In genomic region chr22:42632096-42632495, GRCh38 we compare ENCODE assay signal across 15 cellular contexts. TPM values are rescaled to one million over a fixed set of nuclear protein-coding genes. Genes with fewer than 3 reads are reported as not detected.
DNase-seq lines count a peak whose midpoint lies in the region; ATAC-seq and TF ChIP-seq lines count a peak whose summit lies in the region.
"Had no signal": no experiment of that assay in that cellular context is flagged by ENCODE, and none has a peak within 500 bp of the region (broad histone marks: within the 10 kb centered on the region; RNA-seq: fewer than 3 reads in every experiment).

No MANE protein-coding gene starts in this region.

- H4K8ac ChIP-seq in IMR-90 (ENCODE audit: low read depth in 2 of 2, low read length in 2 of 2) = no peak overlapping the region

- no peak overlapping the region for H2BK120ac ChIP-seq in IMR-90 (ENCODE audit: low read depth, low read length)

- H3K4ac ChIP-seq in IMR-90 (ENCODE audit: low read depth, low read length) = no peak overlapping the region

- H4K20me1 ChIP-seq in IMR-90 (ENCODE audit: insufficient read depth, low read length) (peaks cover 27% of the 10 kb centered on the region), osteoblast (ENCODE audit: insufficient read depth, low read length) (peaks cover 3% of the 10 kb centered on the region)

- DNase-seq in Calu3 (no peak), IMR-90 (no peak), ecto neural progenitor cell (ENCODE audit: low spot score) (peak; percentile 59), osteoblast (ENCODE audit: insufficient read length, low spot score, missing footprints) (peak; percentile 79), NCI-H2029 treated with DMSO at 0.1 percent for 48 hours (lab: John Stamatoyannopoulos, UW) (no peak), AG08395 (ENCODE audit: low spot score) (no peak)
- no peak for DNase-seq in activated CD8-positive, alpha-beta T cell treated with anti-CD3 and anti-CD28 coated beads for 36 hours
- DNase-seq: activated B cell treated with CpG ODN at 0.5 μM for 24 hours; effector CD8-positive, alpha-beta T cell; NCI-H1105; occipital lobe had no signal

- dilution Hi-C loops in IMR-90 (cut with HindIII; ENCODE audit: low sequenced_read_pairs, unreplicated experiment) = no loop called here

- POLR2A ChIA-PET in IMR-90 (lab: Charles Lee; ENCODE audit: unreplicated experiment) = interaction anchor here (0.5 kb wide), 1 partner anchor 124 kb away, joined by 5 read pairs; no protein-coding TSS in a partner anchor
- POLR2A ChIA-PET in activated CD8-positive, alpha-beta T cell treated with anti-CD3 and anti-CD28 coated beads for 36 hours (lab: Charles Lee) = no interaction called here

- no peak overlapping the region for H4K5ac ChIP-seq in IMR-90 (ENCODE audit: low read depth, low read length)

- no peak overlapping the region for H2BK20ac ChIP-seq in IMR-90 (ENCODE audit: low read depth, low read length)

- peak overlapping the region; percentile 15 for H2AK9ac ChIP-seq in IMR-90 (replicated peaks; ENCODE audit: low read depth, low read length, poor library complexity)

- H2BK5ac ChIP-seq in IMR-90 (ENCODE audit: low read depth, low read length, poor library complexity, severe bottlenecking) = no peak overlapping the region

- H3K4me2 ChIP-seq in IMR-90 (ENCODE audit: low read depth, low read length) (no peak overlapping the region), osteoblast (ENCODE audit: insufficient read depth, low read length) (no peak overlapping the region)

- peaks cover 51% of the 10 kb centered on the region for H3K79me2 ChIP-seq in osteoblast (ENCODE audit: insufficient read depth, low read length)

- H3K27me3 ChIP-seq in IMR-90 (ENCODE audit: control insufficient read depth, insufficient read depth, low read length) = no peaks in the 10 kb centered on the region
- H3K27me3 ChIP-seq in osteoblast (ENCODE audit: insufficient read depth, low read length) = no peaks in the 10 kb centered on the region
- H3K27me3 ChIP-seq: tibial nerve had no signal

- no peak overlapping the region for H4K91ac ChIP-seq in IMR-90 (ENCODE audit: insufficient read depth, low read depth, low read length)

- intact Hi-C loops in Calu3 (cut with micrococcal nuclease; ENCODE audit: unreplicated experiment) (no loop called here), IMR-90 (cut with micrococcal nuclease) (no loop called here)
- intact Hi-C loops in activated CD8-positive, alpha-beta T cell treated with anti-CD3 and anti-CD28 coated beads for 36 hours (cut with micrococcal nuclease) = no loop called here

- no peak overlapping the region for H3K56ac ChIP-seq in IMR-90 (ENCODE audit: extremely low read depth, insufficient read depth, low read length)

- H3K4me3 Mint-ChIP-seq in Calu3 (ENCODE audit: low read depth, unreplicated experiment) = no peak overlapping the region
- H3K4me3 Mint-ChIP-seq in activated CD8-positive, alpha-beta T cell treated with anti-CD3 and anti-CD28 coated beads for 36 hours = no peak overlapping the region
- H3K4me3 Mint-ChIP-seq: activated B cell treated with CpG ODN at 0.5 μM for 24 hours had no signal

- H2AFZ ChIP-seq in IMR-90 (replicated peaks; ENCODE audit: low read length, poor library complexity) (no peak overlapping the region), osteoblast (ENCODE audit: low read length) (no peak overlapping the region)

- no peaks in the 10 kb centered on the region for H3K27me3 Mint-ChIP-seq in Calu3 (ENCODE audit: unreplicated experiment)
- no peaks in the 10 kb centered on the region for H3K27me3 Mint-ChIP-seq in activated CD8-positive, alpha-beta T cell treated with anti-CD3 and anti-CD28 coated beads for 36 hours
- H3K27me3 Mint-ChIP-seq: activated B cell treated with CpG ODN at 0.5 μM for 24 hours had no signal

- peaks cover 9% of the 10 kb centered on the region for H3K4me1 Mint-ChIP-seq in Calu3 (ENCODE audit: low read depth, unreplicated experiment)
- H3K4me1 Mint-ChIP-seq in activated CD8-positive, alpha-beta T cell treated with anti-CD3 and anti-CD28 coated beads for 36 hours (ENCODE audit: low read depth) = peaks cover 4% of the 10 kb centered on the region
- H3K4me1 Mint-ChIP-seq: activated B cell treated with CpG ODN at 0.5 μM for 24 hours had no signal

- no peak overlapping the region for H3K18ac ChIP-seq in IMR-90 (ENCODE audit: low read depth, low read length)

- TF ChIP-seq POLR2A in IMR-90 (IDR thresholded peaks at IDR 0.05; ENCODE audit: low read depth, low read length) = no peak

- 96% methylated on average over 7 of the region's 13 CpGs; no CpG with 5 or more reads in 1 of the 2 experiments for WGBS in IMR-90 (ENCODE audit: extremely low coverage in 2 of 2, insufficient read length in 1 of 2), 2 experiments

- CTCF ChIA-PET in Calu3 (lab: Charles Lee) = no interaction called here
- CTCF ChIA-PET in IMR-90 (lab: Yijun Ruan, JAX) = no interaction called here
- CTCF ChIA-PET in activated CD8-positive, alpha-beta T cell treated with anti-CD3 and anti-CD28 coated beads for 36 hours (lab: Charles Lee) = interaction anchor here (1.4 to 1.5 kb wide), 2 partner anchors 8 to 10 kb away, joined by 4 to 6 read pairs; partner anchors contain the start of gene ATP5MGL

- peaks cover 53% of the 10 kb centered on the region for H3K36me3 Mint-ChIP-seq in Calu3 (ENCODE audit: insufficient read depth, unreplicated experiment)
- H3K36me3 Mint-ChIP-seq in activated CD8-positive, alpha-beta T cell treated with anti-CD3 and anti-CD28 coated beads for 36 hours (ENCODE audit: low read depth) = peaks cover 14% of the 10 kb centered on the region

- peak; percentile 29; the same call in 1 of the 2 replicates for TF ChIP-seq RAD21 in IMR-90 (IDR thresholded peaks at IDR 0.05; ENCODE audit: low read length)

- H3K27ac Mint-ChIP-seq in Calu3 (ENCODE audit: unreplicated experiment) = no peak overlapping the region
- no peak overlapping the region for H3K27ac Mint-ChIP-seq in activated CD8-positive, alpha-beta T cell treated with anti-CD3 and anti-CD28 coated beads for 36 hours
- H3K27ac Mint-ChIP-seq: activated B cell treated with CpG ODN at 0.5 μM for 24 hours; activated T-helper 2 cell treated with anti-CD3 and anti-CD28 coated beads, Interferon-gamma antibody, Interleukin-2, Interleukin-4, amounts not matched to agents 10 μg/mL and 5 μg/mL and 100 μg/mL, durations not matched to agents 14 hours and 24 hours and 36 hours had no signal

- H3K4me3 ChIP-seq in IMR-90 (ENCODE audit: insufficient read depth, low read depth, low read length) (no peak overlapping the region), osteoblast (ENCODE audit: insufficient read depth, low read length) (no peak overlapping the region)
- H3K4me3 ChIP-seq: tibial nerve had no signal

- peak; percentile 34 for TF ChIP-seq CTCF in Calu3 (IDR thresholded peaks at IDR 0.05; ENCODE audit: unreplicated experiment)
- peak; percentile 34; the same call in 1 of the 2 replicates for TF ChIP-seq CTCF in IMR-90 (conservative IDR thresholded peaks at IDR 0.05; ENCODE audit: low read depth, low read length)
- TF ChIP-seq CTCF in osteoblast (IDR thresholded peaks at IDR 0.05; ENCODE audit: extremely low read depth, low read depth, low read length) = peak; percentile 46
- TF ChIP-seq CTCF in activated CD8-positive, alpha-beta T cell treated with anti-CD3 and anti-CD28 coated beads for 36 hours (IDR thresholded peaks at IDR 0.05) = no peak

- no peaks in the 10 kb centered on the region for H3K9me3 Mint-ChIP-seq in Calu3 (ENCODE audit: low read depth, unreplicated experiment)
- H3K9me3 Mint-ChIP-seq in activated CD8-positive, alpha-beta T cell treated with anti-CD3 and anti-CD28 coated beads for 36 hours = no peaks in the 10 kb centered on the region
- H3K9me3 Mint-ChIP-seq: activated B cell treated with CpG ODN at 0.5 μM for 24 hours; activated T-helper 2 cell treated with anti-CD3 and anti-CD28 coated beads, Interferon-gamma antibody, Interleukin-2, Interleukin-4, amounts not matched to agents 10 μg/mL and 5 μg/mL and 100 μg/mL, durations not matched to agents 14 hours and 24 hours and 36 hours had no signal

- H3K79me1 ChIP-seq in IMR-90 (ENCODE audit: low read depth in 1 of 2, low read length in 2 of 2) = peaks cover 38 to 57% of the 10 kb centered on the region in 2 experiments

- H3K23ac ChIP-seq in IMR-90 (ENCODE audit: low read depth, low read length) = no peak overlapping the region

- H3K9me3 ChIP-seq in IMR-90 (ENCODE audit: control insufficient read depth, insufficient read depth, low read length) = no peaks in the 10 kb centered on the region
- no peaks in the 10 kb centered on the region for H3K9me3 ChIP-seq in osteoblast (ENCODE audit: low read depth, low read length)
- H3K9me3 ChIP-seq: tibial nerve had no signal

- H3K14ac ChIP-seq in IMR-90 (replicated peaks; ENCODE audit: low read depth, low read length) = no peak overlapping the region

- no peak overlapping the region for H3K9ac ChIP-seq in IMR-90 (ENCODE audit: low read depth, low read length)

- peak overlapping the region; percentile 46; the same call in 1 of the 2 replicates for H2AK5ac ChIP-seq in IMR-90 (ENCODE audit: low read depth, low read length)

- H3K4me1 ChIP-seq in IMR-90 (ENCODE audit: control insufficient read depth, insufficient read depth, low read length) = peaks cover 7% of the 10 kb centered on the region
- H3K4me1 ChIP-seq in osteoblast (ENCODE audit: insufficient read depth, low read length) = peaks cover 13% of the 10 kb centered on the region

- ATAC-seq in IMR-90 (ENCODE audit: low read depth) (no peak), GM18873 (IDR thresholded peaks at IDR 0.05; ENCODE audit: low FRiP score, unreplicated experiment) (no peak)
- no peak for ATAC-seq in activated CD8-positive, alpha-beta T cell treated with anti-CD3 and anti-CD28 coated beads for 36 hours
- ATAC-seq: Panc1 had no signal

- H3K27ac ChIP-seq in IMR-90 (ENCODE audit: insufficient read depth, low read length) = no peak overlapping the region
- no peak overlapping the region for H3K27ac ChIP-seq in osteoblast (ENCODE audit: low read depth, low read length)

- in situ Hi-C loops in IMR-90 (cut with MboI; ENCODE audit: low sequenced_read_pairs) = no loop called here

- H3K36me3 ChIP-seq in IMR-90 (ENCODE audit: control insufficient read depth, insufficient read depth, low read length) (peaks cover 70% of the 10 kb centered on the region), osteoblast (ENCODE audit: insufficient read depth, low read length) (peaks cover 56% of the 10 kb centered on the region)

- BruUV-seq in Calu3 (replicated peaks; lab: Mats Ljungman, UMichigan) (no TSS peak), IMR-90 (replicated peaks; lab: Mats Ljungman, UMichigan) (no TSS peak)

- peaks cover 6% of the 10 kb centered on the region; the same call in 1 of the 2 replicates for H3K9me1 ChIP-seq in IMR-90 (ENCODE audit: insufficient read depth, low read length)

- no peak overlapping the region for H2BK15ac ChIP-seq in IMR-90 (ENCODE audit: low read depth, low read length)

RNA-seq across cellular contexts. Expression of gene ATP5MGL, which starts 8.3 kb away (rescaled TPM):
- 0.66 and 1.1 TPM in 2 replicates for total RNA-seq in Calu3 (2022)
- 0.18 TPM in 1 of 2 replicates, not detected in the other for total RNA-seq in IMR-90 (2012; rRNA removed)
- polyA plus RNA-seq in IMR-90 (2012; rRNA removed) = not detected in 2 replicates
- polyA plus RNA-seq in IMR-90 (2012; cell fraction: cytosol; rRNA removed) = not detected in 2 replicates
- 0.10 TPM in 1 of 2 replicates, not detected in the other for polyA plus RNA-seq in IMR-90 (2012; cell fraction: nucleus; rRNA removed; ENCODE audit: low replicate concordance)
- total RNA-seq in osteoblast = 0.72 and 1.2 TPM in 2 replicates
- total RNA-seq in activated CD8-positive, alpha-beta T cell treated with anti-CD3 and anti-CD28 coated beads for 36 hours = under 1 TPM; 0.54 to 0.59 TPM

RNA-seq across cellular contexts. Expression of gene CYB5R3, which starts 17.1 kb away (rescaled TPM):
- total RNA-seq in Calu3 (2022) (101 and 102 TPM in 2 replicates), IMR-90 (2012; rRNA removed) (37.5 and 44.1 TPM in 2 replicates), osteoblast (84.3 and 86.9 TPM in 2 replicates)
- 362 and 405 TPM in 2 replicates for polyA plus RNA-seq in IMR-90 (2012; rRNA removed)
- 217 and 450 TPM in 2 replicates for polyA plus RNA-seq in IMR-90 (2012; cell fraction: cytosol; rRNA removed)
- 98.1 and 215 TPM in 2 replicates for polyA plus RNA-seq in IMR-90 (2012; cell fraction: nucleus; rRNA removed; ENCODE audit: low replicate concordance)
- total RNA-seq in activated CD8-positive, alpha-beta T cell treated with anti-CD3 and anti-CD28 coated beads for 36 hours = 10 to 100 TPM; 64.2 to 64.3 TPM

RNA-seq across cellular contexts. Expression of gene POLDIP3, which starts 17.4 kb away (rescaled TPM):
- 59.4 and 60.1 TPM in 2 replicates for total RNA-seq in Calu3 (2022)
- total RNA-seq in IMR-90 (2012; rRNA removed) = 28.1 and 33.9 TPM in 2 replicates
- polyA plus RNA-seq in IMR-90 (2012; rRNA removed) = 43.6 and 45.4 TPM in 2 replicates
- 23.9 and 40.0 TPM in 2 replicates for polyA plus RNA-seq in IMR-90 (2012; cell fraction: cytosol; rRNA removed)
- 29.6 and 46.7 TPM in 2 replicates for polyA plus RNA-seq in IMR-90 (2012; cell fraction: nucleus; rRNA removed; ENCODE audit: low replicate concordance)
- 21.2 and 22.4 TPM in 2 replicates for total RNA-seq in osteoblast
- 10 to 100 TPM; 70.2 to 71.1 TPM for total RNA-seq in activated CD8-positive, alpha-beta T cell treated with anti-CD3 and anti-CD28 coated beads for 36 hours

Comparison
In these comparisons a context has a peak if more than half of its experiments do, and no peak if none do; other contexts are left out.
1. DNase-seq: peak in ecto neural progenitor cell (single experiment) and osteoblast (single experiment); none in Calu3 (single experiment), IMR-90 (single experiment), activated CD8-positive, alpha-beta T cell treated with anti-CD3 and anti-CD28 coated beads for 36 hours (single experiment), NCI-H2029 treated with DMSO at 0.1 percent for 48 hours (single experiment) and AG08395 (single experiment).